8 cellular contexts compared by ENCODE assay signal in genomic region chr9:128081052-128081451, GRCh38. TPM values are rescaled to one million over a fixed set of nuclear protein-coding genes. Genes with fewer than 3 reads are reported as not detected.
A peak's percentile ranks its signal among the peaks of the same experiment; 100 is the strongest.
DNase-seq lines count a peak whose midpoint lies in the region; ATAC-seq and TF ChIP-seq lines count a peak whose summit lies in the region.

No MANE protein-coding gene starts in this region.

- 80 to 100% methylated on average over 1 of the region's 3 CpGs for WGBS in mesodermal cell (ENCODE audit: insufficient coverage in 2 of 2), 2 experiments

- in situ Hi-C loops in brain microvascular endothelial cell (cut with HindIII; ENCODE audit: low pct_ligation_motif_present, low sequenced_read_pairs), result no loop called here

- H3K27ac ChIP-seq in brain microvascular endothelial cell (peak overlapping the region; percentile 92), mesodermal cell (ENCODE audit: low read depth, low read length, severe bottlenecking) (peak overlapping the region; percentile 38)

- peak; percentile 26 for DNase-seq in A172 (ENCODE audit: low spot score)
- peak; percentile 52 for DNase-seq in HuH-7 (ENCODE audit: low spot score)
- DNase-seq in brain microvascular endothelial cell, result peak; percentile 91
- DNase-seq in effector CD4-positive, alpha-beta T cell, result no peak
- no peak for DNase-seq in NCI-H1092 treated with DMSO at 0.1 percent for 48 hours (lab: John Stamatoyannopoulos, UW)
- no peak for DNase-seq in NCI-H2196 (lab: John Stamatoyannopoulos, UW; ENCODE audit: unreplicated experiment)

- H3K4me1 ChIP-seq in mesodermal cell (ENCODE audit: control insufficient read depth, insufficient read depth, low read length, poor library complexity, severe bottlenecking), result peaks cover 11% of the 10 kb centered on the region

- TF ChIP-seq CTCF in brain microvascular endothelial cell (IDR thresholded peaks at IDR 0.05; ENCODE audit: low read depth, low read length, missing control alignments), result no peak

- H3K9me3 ChIP-seq in mesodermal cell (ENCODE audit: control insufficient read depth, low read length), result no peaks in the 10 kb centered on the region

- no peak for ATAC-seq in GM19395 (IDR thresholded peaks at IDR 0.05; ENCODE audit: unreplicated experiment)

- H3K36me3 ChIP-seq in brain microvascular endothelial cell (replicated peaks) (no peaks in the 10 kb centered on the region), mesodermal cell (ENCODE audit: control insufficient read depth, insufficient read depth, low read length) (peaks cover 4% of the 10 kb centered on the region)

- H3K4me3 ChIP-seq in brain microvascular endothelial cell (ENCODE audit: low read depth, low read length), result no peak overlapping the region
- H3K4me3 ChIP-seq in mesodermal cell (ENCODE audit: extremely low read depth, insufficient read depth, low read length, poor library complexity, severe bottlenecking), result no peak overlapping the region

- no peaks in the 10 kb centered on the region for H3K27me3 ChIP-seq in brain microvascular endothelial cell (replicated peaks)

RNA-seq across cellular contexts. Expression of gene SLC25A25, which starts 13.0 kb away (rescaled TPM):
- total RNA-seq in A172 (2014; rRNA removed; shearing (Covaris generic)), result 27.8 and 32.7 TPM in 2 replicates
- 7.2 TPM for polyA plus RNA-seq in mesodermal cell (2013, experiment 1 of 2)
- 7.5 TPM for polyA plus RNA-seq in mesodermal cell (2013, experiment 2 of 2)

RNA-seq across cellular contexts. Expression of gene NAIF1, which starts 13.9 kb away (rescaled TPM):
- total RNA-seq in A172 (2014; rRNA removed; shearing (Covaris generic)), result 14.1 and 15.7 TPM in 2 replicates
- polyA plus RNA-seq in mesodermal cell (2013, experiment 1 of 2), result 7.5 TPM
- polyA plus RNA-seq in mesodermal cell (2013, experiment 2 of 2), result 8.9 TPM

RNA-seq across cellular contexts. Expression of gene PTGES2, which starts 46.5 kb away (rescaled TPM):
- total RNA-seq in A172 (2014; rRNA removed; shearing (Covaris generic)), result 84.2 and 87.7 TPM in 2 replicates
- polyA plus RNA-seq in mesodermal cell (2013, experiment 1 of 2), result 36.7 TPM
- 30.0 TPM for polyA plus RNA-seq in mesodermal cell (2013, experiment 2 of 2)

Comparison
In these comparisons a context has a peak if more than half of its experiments do, and no peak if none do; other contexts are left out.
1. DNase-seq: peak in A172 (single experiment), HuH-7 (single experiment) and brain microvascular endothelial cell (single experiment); none in effector CD4-positive, alpha-beta T cell (single experiment), NCI-H1092 treated with DMSO at 0.1 percent for 48 hours (single experiment) and NCI-H2196 (single experiment).